In the genomic region with DNA sequence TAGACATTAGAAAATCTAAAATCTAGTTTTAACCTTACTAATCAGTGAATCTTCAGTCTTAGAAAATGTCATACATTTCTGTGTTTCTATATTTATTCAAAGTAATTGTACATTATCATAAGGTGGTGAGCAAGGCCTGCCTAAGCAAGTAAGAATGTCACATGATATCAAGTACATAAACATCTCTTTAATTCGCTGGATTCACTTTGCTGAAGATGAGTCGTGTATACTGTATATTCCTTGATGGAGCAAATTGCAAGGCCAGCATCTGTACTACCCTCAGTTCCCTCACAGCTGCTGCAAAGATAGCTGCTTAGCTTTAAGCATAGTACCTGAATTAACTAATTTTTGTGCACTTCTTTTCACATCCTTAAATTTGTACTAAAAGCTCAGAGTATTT, we compare ENCODE assay signal across 23 cellular contexts. TPM values are rescaled to one million over a fixed set of nuclear protein-coding genes. Genes with fewer than 3 reads are reported as not detected.
DNase-seq lines count a peak whose midpoint lies in the region; ATAC-seq, FAIRE-seq and TF ChIP-seq lines count a peak whose summit lies in the region.
"Had no signal": no experiment of that assay in that cellular context is flagged by ENCODE, and none has a peak within 500 bp of the region (broad histone marks: within the 10 kb centered on the region; RNA-seq: fewer than 3 reads in every experiment).

No MANE protein-coding gene starts in this region.

- CTCF ChIA-PET in IMR-90 (lab: Yijun Ruan, JAX) (interaction anchor here (1.1 kb wide), 1 partner anchor 8 kb away, joined by 3 read pairs; no protein-coding TSS in a partner anchor), PC-9 (lab: Charles Lee) (no interaction called here)

- peaks cover 4% of the 10 kb centered on the region; the same call in 1 of the 2 replicates for H3K9me1 ChIP-seq in IMR-90 (ENCODE audit: insufficient read depth, low read length)

- H2AK9ac ChIP-seq in IMR-90 (replicated peaks; ENCODE audit: low read depth, low read length, poor library complexity): no peak overlapping the region

- H3K27me3 ChIP-seq in IMR-90 (ENCODE audit: control insufficient read depth, insufficient read depth, low read length) (no peaks in the 10 kb centered on the region), bronchial epithelial cell (ENCODE audit: control insufficient read depth, insufficient read depth, low read length) (no peaks in the 10 kb centered on the region), PC-9 (ENCODE audit: insufficient read depth, low read depth) (no peaks in the 10 kb centered on the region)
- H3K27me3 ChIP-seq: BE2C, SJCRH30 had no signal

- H4K20me1 ChIP-seq in IMR-90 (ENCODE audit: insufficient read depth, low read length) (no peaks in the 10 kb centered on the region), PC-9 (ENCODE audit: insufficient read depth) (no peaks in the 10 kb centered on the region)

- no peak overlapping the region for H3K4me3 ChIP-seq in IMR-90 (ENCODE audit: insufficient read depth, low read depth, low read length)
- no peak overlapping the region for H3K4me3 ChIP-seq in bronchial epithelial cell (ENCODE audit: low read depth, low read length)
- H3K4me3 ChIP-seq in PC-9: no peak overlapping the region
- H3K4me3 ChIP-seq: A549, SJCRH30 had no signal

- H2AFZ ChIP-seq in IMR-90 (replicated peaks; ENCODE audit: low read length, poor library complexity) (no peak overlapping the region), PC-9 (no peak overlapping the region)

- H3K4me2 ChIP-seq in IMR-90 (ENCODE audit: low read depth, low read length) (no peak overlapping the region), PC-9 (no peak overlapping the region)
- H3K4me2 ChIP-seq: A549 had no signal

- no peaks in the 10 kb centered on the region for H3K9me2 ChIP-seq in PC-9 (ENCODE audit: insufficient read depth)

- no peak overlapping the region for H3K14ac ChIP-seq in IMR-90 (replicated peaks; ENCODE audit: low read depth, low read length)

- H3K27ac ChIP-seq in IMR-90 (ENCODE audit: insufficient read depth, low read length) (no peak overlapping the region), PC-9 (no peak overlapping the region)
- H3K27ac ChIP-seq: A549, SJCRH30 had no signal

- BruUV-seq in IMR-90 (replicated peaks; lab: Mats Ljungman, UMichigan) (no TSS peak), PC-9 (replicated peaks; lab: Mats Ljungman, UMichigan) (no TSS peak)

- peak; percentile 88 for ATAC-seq in IMR-90 (ENCODE audit: low read depth)
- ATAC-seq in GM18520 (IDR thresholded peaks at IDR 0.05; ENCODE audit: unreplicated experiment): no peak
- ATAC-seq: A549 had no signal

- H3K23ac ChIP-seq in IMR-90 (ENCODE audit: low read depth, low read length): no peak overlapping the region

- no peak for TF ChIP-seq RAD21 in IMR-90 (IDR thresholded peaks at IDR 0.05; ENCODE audit: low read length)

- no peak overlapping the region for H3K18ac ChIP-seq in IMR-90 (ENCODE audit: low read depth, low read length)

- no peak overlapping the region for H2BK20ac ChIP-seq in IMR-90 (ENCODE audit: low read depth, low read length)

- no peak overlapping the region for H4K5ac ChIP-seq in IMR-90 (ENCODE audit: low read depth, low read length)

- no peak overlapping the region for H2BK5ac ChIP-seq in IMR-90 (ENCODE audit: low read depth, low read length, poor library complexity, severe bottlenecking)

- dilution Hi-C loops in IMR-90 (cut with HindIII; ENCODE audit: low sequenced_read_pairs, unreplicated experiment): no loop called here

- no peak overlapping the region for H3K9ac ChIP-seq in IMR-90 (ENCODE audit: low read depth, low read length)

- H3K56ac ChIP-seq in IMR-90 (ENCODE audit: extremely low read depth, insufficient read depth, low read length): no peak overlapping the region

- H3K4ac ChIP-seq in IMR-90 (ENCODE audit: low read depth, low read length): no peak overlapping the region

- POLR2A ChIA-PET in IMR-90 (lab: Charles Lee; ENCODE audit: unreplicated experiment) (no interaction called here), PC-9 (lab: Charles Lee; ENCODE audit: unreplicated experiment) (no interaction called here)

- no peak for TF ChIP-seq POLR2A in IMR-90 (IDR thresholded peaks at IDR 0.05; ENCODE audit: low read depth, low read length)

- in situ Hi-C loops in IMR-90 (cut with MboI; ENCODE audit: low sequenced_read_pairs): no loop called here

- TF ChIP-seq CTCF in IMR-90 (conservative IDR thresholded peaks at IDR 0.05; ENCODE audit: low read depth, low read length) (no peak), bronchial epithelial cell (IDR thresholded peaks at IDR 0.05; ENCODE audit: insufficient read depth, low read length, severe bottlenecking) (no peak), PC-9 (conservative IDR thresholded peaks at IDR 0.05) (no peak)

- H2AK5ac ChIP-seq in IMR-90 (ENCODE audit: low read depth, low read length): no peak overlapping the region

- H4K91ac ChIP-seq in IMR-90 (ENCODE audit: insufficient read depth, low read depth, low read length): no peak overlapping the region

- no peak overlapping the region for H2BK15ac ChIP-seq in IMR-90 (ENCODE audit: low read depth, low read length)

- H3F3A ChIP-seq in PC-9 (ENCODE audit: insufficient read depth, low read depth): no peaks in the 10 kb centered on the region

- intact Hi-C loops in IMR-90 (cut with micrococcal nuclease): no loop called here
- intact Hi-C loops in PC-9 (cut with micrococcal nuclease; ENCODE audit: unreplicated experiment): no loop called here

- DNase-seq in ELR (ENCODE audit: low read depth) (peak; percentile 62), IMR-90 (peak; percentile 65), bronchial epithelial cell (ENCODE audit: low read depth) (peak; percentile 56), iris pigment epithelial cell (ENCODE audit: low read depth) (peak; percentile 19), NCI-H1694 treated with DMSO at 0.1 percent for 48 hours (lab: John Stamatoyannopoulos, UW) (no peak), PC-9 (no peak)
- DNase-seq: BE2C, DMS 273 treated with DMSO at 0.1 percent for 48 hours, DMS79 treated with DMSO at 0.1 percent for 48 hours, KBM-7, NCI-H1092 treated with DMSO at 0.1 percent for 48 hours, NCI-H1436 treated with DMSO at 0.1 percent for 48 hours, NCI-H2029, NCI-H2171, NCI-H345, NCI-H524 treated with DMSO at 0.1 percent for 48 hours, SJCRH30, T-helper 1 cell had no signal

- FAIRE-seq in bronchial epithelial cell (lab: Jason Lieb, UNC): no peak
- FAIRE-seq: A549, GM12892, GM19239, RCC 7860 had no signal

- no peak overlapping the region for H2BK120ac ChIP-seq in IMR-90 (ENCODE audit: low read depth, low read length)

- no peaks in the 10 kb centered on the region for H3K79me2 ChIP-seq in PC-9 (ENCODE audit: low read depth)

- no peak overlapping the region for H4K8ac ChIP-seq in IMR-90 (ENCODE audit: low read depth in 2 of 2, low read length in 2 of 2)

- H3K4me1 ChIP-seq in IMR-90 (ENCODE audit: control insufficient read depth, insufficient read depth, low read length) (no peaks in the 10 kb centered on the region), PC-9 (replicated peaks; ENCODE audit: insufficient read depth) (no peaks in the 10 kb centered on the region)
- H3K4me1 ChIP-seq: A549, BE2C, SJCRH30 had no signal

- H3K79me1 ChIP-seq in IMR-90 (ENCODE audit: low read depth in 1 of 2, low read length in 2 of 2): peaks cover 0 to 13% of the 10 kb centered on the region in 2 experiments; a peak in 2 of 4 replicates

- WGBS in IMR-90 (ENCODE audit: extremely low coverage in 2 of 2, insufficient read length in 1 of 2), 2 experiments: no CpG with 5 or more reads among the region's 2 CpGs

- peaks cover 6% of the 10 kb centered on the region for H3K36me3 ChIP-seq in IMR-90 (ENCODE audit: control insufficient read depth, insufficient read depth, low read length)
- peaks cover 4% of the 10 kb centered on the region for H3K36me3 ChIP-seq in bronchial epithelial cell (ENCODE audit: control insufficient read depth, insufficient read depth, low read length)
- H3K36me3 ChIP-seq in PC-9 (ENCODE audit: low read depth): no peaks in the 10 kb centered on the region

- H3K9me3 ChIP-seq in IMR-90 (ENCODE audit: control insufficient read depth, insufficient read depth, low read length): no peaks in the 10 kb centered on the region
- H3K9me3 ChIP-seq in PC-9 (ENCODE audit: insufficient read depth, low read depth): no peaks in the 10 kb centered on the region
- H3K9me3 ChIP-seq: A549, BE2C, SJCRH30 had no signal

TF ChIP-seq in IMR-90, 13 proteins besides CTCF, POLR2A, EP300 and RAD21:
- TF ChIP-seq CEBPB (IDR thresholded peaks at IDR 0.05; ENCODE audit: low read depth, low read length) (no peak), NFE2L2 (IDR thresholded peaks at IDR 0.05; ENCODE audit: low read depth, low read length) (no peak), SMC3 (IDR thresholded peaks at IDR 0.05; ENCODE audit: low read depth, low read length) (no peak), MAFK (IDR thresholded peaks at IDR 0.05; ENCODE audit: low read depth, low read length) (peak; percentile 18; the same call in 1 of the 2 replicates)

RNA-seq across cellular contexts. Expression of gene AK7, which starts 8.5 kb away (rescaled TPM):
- total RNA-seq in IMR-90 (2012; rRNA removed) (under 0.01 TPM in 1 of 2 replicates, not detected in the other), bronchial epithelial cell (0.26 and 0.38 TPM in 2 replicates), PC-9 (2021) (2.1 and 2.5 TPM in 2 replicates)
- polyA plus RNA-seq in IMR-90 (2012; rRNA removed): 0.10 and 0.21 TPM in 2 replicates
- polyA plus RNA-seq in IMR-90 (2012; cell fraction: cytosol; rRNA removed): 0.06 and 0.12 TPM in 2 replicates
- polyA plus RNA-seq in IMR-90 (2012; cell fraction: nucleus; rRNA removed; ENCODE audit: low replicate concordance): 0.32 TPM in 1 of 2 replicates, not detected in the other
- total RNA-seq: SJCRH30 had no signal

RNA-seq across cellular contexts. Expression of gene GSKIP, which starts 20.1 kb away (rescaled TPM):
- total RNA-seq in IMR-90 (2012; rRNA removed) (22.0 and 34.7 TPM in 2 replicates), bronchial epithelial cell (68.7 and 77.7 TPM in 2 replicates), PC-9 (2021) (7.2 and 13.4 TPM in 2 replicates)
- 9.4 and 11.7 TPM in 2 replicates for polyA plus RNA-seq in IMR-90 (2012; rRNA removed)
- polyA plus RNA-seq in IMR-90 (2012; cell fraction: cytosol; rRNA removed): 1.6 and 2.8 TPM in 2 replicates
- polyA plus RNA-seq in IMR-90 (2012; cell fraction: nucleus; rRNA removed; ENCODE audit: low replicate concordance): 0.50 and 4.1 TPM in 2 replicates

RNA-seq across cellular contexts. Expression of gene ATG2B, which starts 20.3 kb away (rescaled TPM):
- 20.6 and 22.0 TPM in 2 replicates for total RNA-seq in IMR-90 (2012; rRNA removed)
- 6.1 and 6.9 TPM in 2 replicates for polyA plus RNA-seq in IMR-90 (2012; rRNA removed)
- 1.8 and 2.9 TPM in 2 replicates for polyA plus RNA-seq in IMR-90 (2012; cell fraction: cytosol; rRNA removed)
- polyA plus RNA-seq in IMR-90 (2012; cell fraction: nucleus; rRNA removed; ENCODE audit: low replicate concordance): 4.7 and 21.1 TPM in 2 replicates
- total RNA-seq in bronchial epithelial cell: 6.3 and 9.0 TPM in 2 replicates
- total RNA-seq in PC-9 (2021): 3.9 and 6.6 TPM in 2 replicates

Comparison
In these comparisons a context has a peak if more than half of its experiments do, and no peak if none do; other contexts are left out.
1. DNase-seq: peak in ELR (single experiment), IMR-90 (single experiment), bronchial epithelial cell (single experiment) and iris pigment epithelial cell (single experiment); none in NCI-H1694 treated with DMSO at 0.1 percent for 48 hours (single experiment) and PC-9 (0 of 2).